Comparison of ENCODE assay signal across 9 cellular contexts in genomic region chr1:91501527-91501859, GRCh38. TPM values are rescaled to one million over a fixed set of nuclear protein-coding genes. Genes with fewer than 3 reads are reported as not detected.
DNase-seq lines count a peak whose midpoint lies in the region; ATAC-seq and TF ChIP-seq lines count a peak whose summit lies in the region.
"Had no signal": no experiment of that assay in that cellular context is flagged by ENCODE, and none has a peak within 500 bp of the region (broad histone marks: within the 10 kb centered on the region; RNA-seq: fewer than 3 reads in every experiment).

No MANE protein-coding gene starts in this region.

- peak overlapping the region; percentile 99 for H3K27ac ChIP-seq in endodermal cell (ENCODE audit: low read depth, low read length)

- no peaks in the 10 kb centered on the region for H3K27me3 Mint-ChIP-seq in endodermal cell (ENCODE audit: insufficient read depth)
- no peaks in the 10 kb centered on the region for H3K27me3 Mint-ChIP-seq in stimulated activated memory B cell treated with anti-CD40 and anti-IgM and Interleukin-4, amounts not matched to agents 10 μg/mL and 1 μg/mL and 100 μg/mL, for 72 hours
- H3K27me3 Mint-ChIP-seq: T-cell had no signal

- H3K4me1 Mint-ChIP-seq in endodermal cell, result peaks cover 38% of the 10 kb centered on the region
- peaks cover 13% of the 10 kb centered on the region for H3K4me1 Mint-ChIP-seq in stimulated activated memory B cell treated with anti-CD40 and anti-IgM and Interleukin-4, amounts not matched to agents 10 μg/mL and 1 μg/mL and 100 μg/mL, for 72 hours

- TF ChIP-seq CTCF in endodermal cell (conservative IDR thresholded peaks at IDR 0.05), result peak; percentile 38

- no peak overlapping the region for H3K27ac Mint-ChIP-seq in endodermal cell
- no peak overlapping the region for H3K27ac Mint-ChIP-seq in stimulated activated memory B cell treated with anti-CD40 and anti-IgM and Interleukin-4, amounts not matched to agents 10 μg/mL and 1 μg/mL and 100 μg/mL, for 72 hours
- H3K27ac Mint-ChIP-seq: T-cell had no signal

- peaks cover 6% of the 10 kb centered on the region for H3K36me3 Mint-ChIP-seq in endodermal cell (ENCODE audit: low read depth)
- H3K36me3 Mint-ChIP-seq in stimulated activated memory B cell treated with anti-CD40 and anti-IgM and Interleukin-4, amounts not matched to agents 10 μg/mL and 1 μg/mL and 100 μg/mL, for 72 hours, result no peaks in the 10 kb centered on the region
- H3K36me3 Mint-ChIP-seq: T-cell had no signal

- DNase-seq in D341Med (ENCODE audit: low spot score) (peak; percentile 61), NOMO-1 treated with dmso at 0.1 percent for 144 hours (lab: John Stamatoyannopoulos, UW; ENCODE audit: unreplicated experiment) (peak; percentile 18), endodermal cell (no peak), kidney tubule cell (ENCODE audit: low spot score) (no peak)

- H3K4me1 ChIP-seq in endodermal cell (ENCODE audit: control insufficient read depth, insufficient read depth, low read length), result peaks cover 11% of the 10 kb centered on the region
- peaks cover 21% of the 10 kb centered on the region for H3K4me1 ChIP-seq in neuron (ENCODE audit: insufficient read depth, low read length)

- no peaks in the 10 kb centered on the region for H3K9me3 Mint-ChIP-seq in endodermal cell
- H3K9me3 Mint-ChIP-seq in stimulated activated memory B cell treated with anti-CD40 and anti-IgM and Interleukin-4, amounts not matched to agents 10 μg/mL and 1 μg/mL and 100 μg/mL, for 72 hours, result no peaks in the 10 kb centered on the region
- H3K9me3 Mint-ChIP-seq: T-cell had no signal

- H3K27me3 ChIP-seq in endodermal cell (ENCODE audit: control insufficient read depth, insufficient read depth, low read length, poor library complexity, severe bottlenecking) (no peaks in the 10 kb centered on the region), neuron (ENCODE audit: insufficient read depth, low read length) (no peaks in the 10 kb centered on the region)

- WGBS in endodermal cell (ENCODE audit: insufficient coverage in 1 of 2, insufficient read length in 1 of 2), 2 experiments, result 1 to 3% methylated on average over 5 to 9 of the region's 9 CpGs

- no peak overlapping the region for H3K4me3 Mint-ChIP-seq in endodermal cell
- no peak overlapping the region for H3K4me3 Mint-ChIP-seq in stimulated activated memory B cell treated with anti-CD40 and anti-IgM and Interleukin-4, amounts not matched to agents 10 μg/mL and 1 μg/mL and 100 μg/mL, for 72 hours
- H3K4me3 Mint-ChIP-seq: T-cell had no signal

- H3K9ac ChIP-seq in endodermal cell (ENCODE audit: extremely low read depth, low read length, poor library complexity, severe bottlenecking), result peak overlapping the region; percentile 92

- ATAC-seq in GM19438 (IDR thresholded peaks at IDR 0.05; ENCODE audit: low read depth, unreplicated experiment) (peak; percentile 15), HG03457 (IDR thresholded peaks at IDR 0.05; ENCODE audit: unreplicated experiment) (peak; percentile 16)
- ATAC-seq in stimulated activated memory B cell treated with anti-CD40 and anti-IgM and Interleukin-4, amounts not matched to agents 10 μg/mL and 1 μg/mL and 100 μg/mL, for 72 hours, result no peak

- H3K36me3 ChIP-seq in endodermal cell (ENCODE audit: control insufficient read depth, insufficient read depth, low read length) (no peaks in the 10 kb centered on the region), neuron (ENCODE audit: insufficient read depth, low read length) (no peaks in the 10 kb centered on the region)

- H2AFZ ChIP-seq in neuron (ENCODE audit: low read depth, low read length), result peak overlapping the region; percentile 81

- no peaks in the 10 kb centered on the region for H3K9me3 ChIP-seq in endodermal cell (ENCODE audit: control insufficient read depth, low read length)
- H3K9me3 ChIP-seq in neuron (ENCODE audit: low read length), result no peaks in the 10 kb centered on the region

- H3K4me3 ChIP-seq in endodermal cell (ENCODE audit: low read length) (peak overlapping the region; percentile 94), neuron (ENCODE audit: low read length) (peak overlapping the region; percentile 58)

RNA-seq across cellular contexts. Expression of gene CDC7, which starts 0.8 kb away (rescaled TPM):
- total RNA-seq in endodermal cell, result 10 to 100 TPM; 41.7 to 44.7 TPM
- polyA plus RNA-seq in endodermal cell (2013, experiment 1 of 2), result 39.5 TPM
- 39.7 TPM for polyA plus RNA-seq in endodermal cell (2013, experiment 2 of 2)

Comparison
In these comparisons a context has a peak if more than half of its experiments do, and no peak if none do; other contexts are left out.
1. DNase-seq: peak in D341Med (single experiment) and NOMO-1 treated with dmso at 0.1 percent for 144 hours (single experiment); none in endodermal cell (single experiment) and kidney tubule cell (single experiment).